Comparison of ENCODE assay signal across 11 cellular contexts in the genomic region with DNA sequence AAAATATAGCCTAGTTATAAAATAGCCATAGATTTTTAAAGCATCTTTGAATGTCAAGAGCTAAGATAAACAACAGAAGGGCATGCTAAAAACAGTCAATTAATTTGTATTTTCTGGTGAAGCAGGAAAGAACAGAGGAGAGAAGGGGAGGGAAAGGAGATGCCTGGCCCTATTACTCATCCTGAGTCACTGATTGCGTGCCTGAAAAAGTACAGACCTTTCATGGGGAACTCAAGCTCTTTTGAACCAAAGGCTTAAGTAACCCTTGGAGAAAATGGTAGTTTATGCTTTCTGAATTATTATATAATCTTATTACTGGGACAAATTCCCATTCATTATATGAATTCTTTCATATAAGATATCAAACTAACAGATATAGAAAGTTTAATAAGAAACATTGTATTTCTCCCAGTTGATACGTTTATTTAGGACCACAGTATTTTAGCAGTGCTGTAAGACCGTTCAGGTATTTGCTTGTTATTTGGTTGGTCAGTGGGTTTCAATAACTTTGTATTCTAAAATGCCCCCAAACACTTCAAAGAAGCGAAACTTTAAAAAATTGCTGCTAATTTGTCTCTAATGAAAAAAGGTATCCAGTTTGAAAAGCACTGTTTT.
DNase-seq lines count a peak whose midpoint lies in the region; ATAC-seq and TF ChIP-seq lines count a peak whose summit lies in the region.
"Had no signal": no experiment of that assay in that cellular context is flagged by ENCODE, and none has a peak within 500 bp of the region (broad histone marks: within the 10 kb centered on the region; RNA-seq: fewer than 3 reads in every experiment).

No MANE protein-coding gene starts in this region.

- intact Hi-C loops in posterior cingulate gyrus (cut with DNase I) = no loop called here

- ATAC-seq in omental fat pad (ENCODE audit: low FRiP score) = peak; percentile 84
- ATAC-seq in GM18909 (IDR thresholded peaks at IDR 0.05; ENCODE audit: poor library complexity, unreplicated experiment) = no peak
- no peak for ATAC-seq in GM21717 (IDR thresholded peaks at IDR 0.05; ENCODE audit: unreplicated experiment)
- ATAC-seq: activated T-helper 17 cell treated with anti-CD3 and anti-CD28 coated beads, Interleukin-2, amount 50 U/mL, for 72 hours had no signal

- no peak for TF ChIP-seq CTCF in omental fat pad (IDR thresholded peaks at IDR 0.05)

- DNase-seq in Daoy (ENCODE audit: low read depth) (peak; percentile 88), NOMO-1 (lab: John Stamatoyannopoulos, UW; ENCODE audit: unreplicated experiment in 2 of 2) (peak; percentile 22 to 44), dedifferentiated amniotic fluid mesenchymal stem cell (ENCODE audit: extremely low spot score) (peak; percentile 90), omental fat pad (ENCODE audit: low spot score) (no peak), posterior cingulate gyrus (no peak)
- DNase-seq in activated CD4-positive, CD25-positive, alpha-beta regulatory T cell (lab: John Stamatoyannopoulos, UW) = no peak
- DNase-seq: NCI-H345, retina had no signal

Comparison
In these comparisons a context has a peak if more than half of its experiments do, and no peak if none do; other contexts are left out.
1. DNase-seq: peak in Daoy (single experiment), NOMO-1 (2 of 2) and dedifferentiated amniotic fluid mesenchymal stem cell (single experiment); none in omental fat pad (single experiment), posterior cingulate gyrus (0 of 10) and activated CD4-positive, CD25-positive, alpha-beta regulatory T cell (0 of 4).